In genomic region chr7:52925332-52925731, GRCh38 we compare ENCODE assay signal across 14 cellular contexts.
"Had no signal": no experiment of that assay in that cellular context is flagged by ENCODE, and none has a peak within 500 bp of the region (broad histone marks: within the 10 kb centered on the region; RNA-seq: fewer than 3 reads in every experiment).

No MANE protein-coding gene starts in this region.

- H3K4me3 ChIP-seq: esophagus muscularis mucosa, lung, tibial artery, vagina had no signal

- ATAC-seq: left colon; naive thymus-derived CD4-positive, alpha-beta T cell; right cardiac atrium had no signal

- H3K4me1 ChIP-seq: esophagus muscularis mucosa, tibial artery, vagina had no signal

- FAIRE-seq: astrocyte, small intestine had no signal

- H3K27me3 Mint-ChIP-seq: naive thymus-derived CD4-positive, alpha-beta T cell had no signal

- H3K36me3 Mint-ChIP-seq: naive thymus-derived CD4-positive, alpha-beta T cell had no signal

- H3K27ac Mint-ChIP-seq: naive thymus-derived CD4-positive, alpha-beta T cell had no signal

- DNase-seq: activated CD4-positive, alpha-beta T cell treated with anti-CD3 and anti-CD28 coated beads for 48 hours; activated naive CD4-positive, alpha-beta T cell treated with Interleukin-2 at 50 U/mL for 16 hours; glutamatergic neuron; left colon; naive thymus-derived CD4-positive, alpha-beta T cell; posterior cingulate gyrus; right cardiac atrium; small intestine; tibial artery had no signal

- H3K36me3 ChIP-seq: esophagus muscularis mucosa, neutrophil, tibial artery, vagina had no signal

- H3K4me1 Mint-ChIP-seq: naive thymus-derived CD4-positive, alpha-beta T cell had no signal

- H3K27ac ChIP-seq: esophagus muscularis mucosa, neutrophil, tibial artery, vagina had no signal

- H3K4me3 Mint-ChIP-seq: naive thymus-derived CD4-positive, alpha-beta T cell had no signal

- H3K9me3 ChIP-seq: esophagus muscularis mucosa, neutrophil, tibial artery, vagina had no signal

- H3K27me3 ChIP-seq: esophagus muscularis mucosa, neutrophil, tibial artery, vagina had no signal
